24 cellular contexts compared by ENCODE assay signal in genomic region chr2:71419145-71419544, GRCh38.
"Had no signal": no experiment of that assay in that cellular context is flagged by ENCODE, and none has a peak within 500 bp of the region (broad histone marks: within the 10 kb centered on the region; RNA-seq: fewer than 3 reads in every experiment).

No MANE protein-coding gene starts in this region.

- H3K36me3 ChIP-seq: prostate gland had no signal

- H3K9me3 Mint-ChIP-seq: activated CD4-positive, alpha-beta T cell treated with anti-CD3 and anti-CD28 coated beads, Interleukin-2, amount 10 ng/mL, durations not matched to agents 7 days and 5 days; activated naive CD4-positive, alpha-beta T cell treated with anti-CD3 and anti-CD28 coated beads, Interleukin-2, amount 50 U/mL, for 24 hours; neural crest cell; T-helper 2 cell treated with Interferon-gamma antibody and Interleukin-4, amounts not matched to agents 5 μg/mL and 100 μg/mL, for 36 hours had no signal

- H3K4me3 ChIP-seq: cardiac muscle cell, lower lobe of right lung, prostate gland, skin epidermis, stomach had no signal

- DNase-seq: activated CD4-positive, alpha-beta T cell treated with anti-CD3 and anti-CD28 coated beads, Interleukin-2, amount 10 ng/mL, durations not matched to agents 7 days and 5 days; activated CD4-positive, CD25-positive, alpha-beta regulatory T cell; activated CD8-positive, alpha-beta memory T cell treated with anti-CD3 and anti-CD28 coated beads, Interleukin-2, amount 50 U/mL, for 4 hours; activated CD8-positive, alpha-beta T cell treated with anti-CD3 and anti-CD28 coated beads, Interleukin-2, amount 10 ng/mL, durations not matched to agents 7 days and 5 days; activated effector memory CD4-positive, alpha-beta T cell treated with anti-CD3 and anti-CD28 coated beads, Interleukin-2, amount 50 U/mL, for 16 hours; activated T-cell treated with anti-CD3 and anti-CD28 coated beads, Interleukin-2, amount 50 U/mL, for 48 hours; dermis blood vessel endothelial cell; effector memory CD4-positive, alpha-beta T cell; foreskin keratinocyte; hippocampal formation; islet precursor cell; left colon; lower lobe of right lung; right cardiac atrium; stimulated activated CD4-positive, alpha-beta T cell treated with anti-CD3 and anti-CD28 coated beads, Interleukin-15, amount 100 ng/mL, for 24 hours; stimulated activated CD4-positive, alpha-beta T cell treated with anti-CD3 and anti-CD28 coated beads, Interleukin-2, amount 100 ng/mL, for 48 hours; stomach had no signal

- H3K27me3 ChIP-seq: cardiac muscle cell, foreskin keratinocyte, stomach had no signal

- ATAC-seq: activated CD8-positive, alpha-beta T cell treated with anti-CD3 and anti-CD28 coated beads, Interleukin-2, amount 10 ng/mL, durations not matched to agents 7 days and 5 days; foreskin keratinocyte; left colon; lower lobe of right lung; right cardiac atrium had no signal

- H3K9me3 ChIP-seq: lower lobe of right lung, prostate gland, stomach had no signal

- H3K4me1 ChIP-seq: prostate gland had no signal

- H3K4me3 Mint-ChIP-seq: activated CD4-positive, alpha-beta T cell treated with anti-CD3 and anti-CD28 coated beads, Interleukin-2, amount 10 ng/mL, durations not matched to agents 7 days and 5 days; activated CD8-positive, alpha-beta T cell treated with anti-CD3 and anti-CD28 coated beads, Interleukin-2, amount 10 ng/mL, durations not matched to agents 7 days and 5 days; activated naive CD4-positive, alpha-beta T cell treated with anti-CD3 and anti-CD28 coated beads, Interleukin-2, amount 50 U/mL, for 24 hours; neural crest cell; T-helper 2 cell treated with Interferon-gamma antibody and Interleukin-4, amounts not matched to agents 5 μg/mL and 100 μg/mL, for 36 hours had no signal

- H3K27ac ChIP-seq: epithelial cell of prostate, foreskin keratinocyte, lower lobe of right lung, prostate gland, skin epidermis, stomach had no signal

- H3K27ac Mint-ChIP-seq: activated CD4-positive, alpha-beta T cell treated with anti-CD3 and anti-CD28 coated beads, Interleukin-2, amount 10 ng/mL, durations not matched to agents 7 days and 5 days; activated CD8-positive, alpha-beta T cell treated with anti-CD3 and anti-CD28 coated beads, Interleukin-2, amount 10 ng/mL, durations not matched to agents 7 days and 5 days; activated naive CD4-positive, alpha-beta T cell treated with anti-CD3 and anti-CD28 coated beads, Interleukin-2, amount 50 U/mL, for 24 hours; T-helper 2 cell treated with Interferon-gamma antibody and Interleukin-4, amounts not matched to agents 5 μg/mL and 100 μg/mL, for 36 hours had no signal

- H3K27me3 Mint-ChIP-seq: activated CD4-positive, alpha-beta T cell treated with anti-CD3 and anti-CD28 coated beads, Interleukin-2, amount 10 ng/mL, durations not matched to agents 7 days and 5 days; activated naive CD4-positive, alpha-beta T cell treated with anti-CD3 and anti-CD28 coated beads, Interleukin-2, amount 50 U/mL, for 24 hours had no signal
